In the genomic region with DNA sequence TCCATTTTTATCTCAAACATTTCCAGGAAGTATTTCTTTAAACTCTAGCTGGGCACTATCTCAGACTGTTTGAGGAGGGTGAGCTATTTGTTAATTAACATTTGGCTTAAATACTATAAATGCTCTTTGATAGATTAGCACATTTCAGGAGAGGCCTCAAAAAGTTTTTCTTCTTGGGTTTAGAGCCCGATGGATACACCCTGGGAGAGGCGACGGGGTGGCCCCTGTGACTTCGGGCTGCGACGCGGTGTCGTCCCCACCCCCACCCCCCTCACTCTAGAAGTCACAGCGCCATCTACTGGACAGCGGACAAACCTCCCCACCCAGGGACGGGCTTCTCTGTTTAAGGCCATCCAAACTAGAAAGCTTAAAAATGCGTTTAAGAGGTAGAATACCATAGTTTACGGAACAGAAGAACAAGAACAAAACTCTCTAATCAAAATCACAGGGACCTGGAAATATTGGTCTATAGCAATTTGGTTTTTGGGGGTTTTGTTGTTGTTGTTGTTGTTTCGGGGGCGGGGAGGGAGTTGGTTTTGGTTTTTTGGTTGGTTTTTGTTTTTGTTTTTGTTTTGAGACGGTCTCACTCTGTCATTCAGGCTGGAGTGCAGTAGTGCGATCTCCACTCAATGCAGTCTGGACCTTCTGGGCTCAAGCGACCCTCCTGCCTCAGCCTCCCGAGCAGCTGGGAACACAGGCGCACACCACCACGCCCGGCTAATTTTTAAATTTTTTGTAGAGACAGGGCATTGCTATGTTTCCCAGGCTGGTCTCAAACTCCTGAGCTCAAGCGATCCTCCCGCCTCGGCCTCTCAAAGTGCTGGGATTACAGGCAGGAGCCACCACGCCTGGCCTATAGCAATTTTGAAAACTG, we compare ENCODE assay signal across 8 cellular contexts.
DNase-seq lines count a peak whose midpoint lies in the region; ATAC-seq, FAIRE-seq and TF ChIP-seq lines count a peak whose summit lies in the region.

No MANE protein-coding gene starts in this region.

- no peak overlapping the region for H4K8ac ChIP-seq in H1 (ENCODE audit: extremely low read depth, insufficient read depth, low read length)
- no peak overlapping the region for H4K8ac ChIP-seq in mesendoderm (ENCODE audit: low read depth, low read length)

- ATAC-seq in activated CD4-positive, alpha-beta T cell treated with anti-CD3 and anti-CD28 coated beads for 36 hours: peak; percentile 66
- no peak for ATAC-seq in GM18868 (IDR thresholded peaks at IDR 0.05; ENCODE audit: unreplicated experiment)

- H2AK5ac ChIP-seq in H1 (ENCODE audit: low read depth, low read length) (no peak overlapping the region), mesendoderm (ENCODE audit: low read length) (no peak overlapping the region)

- H4K5ac ChIP-seq in H1 (ENCODE audit: insufficient read length, low read depth, low read length): no peak overlapping the region
- no peak overlapping the region for H4K5ac ChIP-seq in mesendoderm (ENCODE audit: low read length)

- DNase-seq in NCI-H446 (lab: John Stamatoyannopoulos, UW) (peak; percentile 2 to 35), NCI-H446 treated with DMSO at 0.1 percent for 48 hours (lab: John Stamatoyannopoulos, UW) (no peak), NCI-H1092 (lab: John Stamatoyannopoulos, UW) (peak; percentile 66), H1 (ENCODE audit: low read depth in 1 of 2, low spot score in 2 of 2) (peak in 1 of 2 experiments; percentile 82), mesendoderm (peak; percentile 78)
- peak; percentile 83 for DNase-seq in activated CD4-positive, alpha-beta T cell treated with anti-CD3 and anti-CD28 coated beads for 36 hours
- DNase-seq in stimulated activated CD8-positive, alpha-beta memory T cell treated with anti-CD3 and anti-CD28 coated beads, Interleukin-7, amount 100 ng/mL, for 24 hours (ENCODE audit: low read depth): peak; percentile 33

- H3K4me1 ChIP-seq in H1 (replicated peaks in 1 of 4; ENCODE audit: control insufficient read depth in 3 of 4, insufficient read depth in 4 of 4, low read length in 3 of 4): no peaks in the 10 kb centered on the region; a peak in 1 of 7 replicates
- no peaks in the 10 kb centered on the region for H3K4me1 ChIP-seq in mesendoderm (ENCODE audit: control insufficient read depth, low read depth, low read length)

- H3K14ac ChIP-seq in H1 (ENCODE audit: insufficient read length): no peak overlapping the region

- no peaks in the 10 kb centered on the region for H3K27me3 ChIP-seq in H1 (replicated peaks in 1 of 4; ENCODE audit: control insufficient read depth in 3 of 4, extremely low read depth in 1 of 4, insufficient read depth in 3 of 4, low read length in 3 of 4)
- H3K27me3 ChIP-seq in mesendoderm (ENCODE audit: insufficient read depth, low read length, poor library complexity): no peaks in the 10 kb centered on the region

- peak; percentile 82 to 85 for TF ChIP-seq RAD21 in H1 (IDR thresholded peaks at IDR 0.05 in 1 of 2, conservative IDR thresholded peaks at IDR 0.05 in 1 of 2; ENCODE audit: low read depth in 2 of 2, low read length in 2 of 2)

- no peaks in the 10 kb centered on the region for H3K79me2 ChIP-seq in H1 (ENCODE audit: control insufficient read depth in 1 of 2, insufficient read depth in 2 of 2, low read length in 2 of 2)
- H3K79me2 ChIP-seq in mesendoderm (ENCODE audit: control insufficient read depth, insufficient read depth, low read length): no peaks in the 10 kb centered on the region

- H3K4ac ChIP-seq in H1 (replicated peaks; ENCODE audit: insufficient read length, low read depth, low read length): no peak overlapping the region
- H3K4ac ChIP-seq in mesendoderm (ENCODE audit: low read depth, low read length): no peak overlapping the region

- H3K79me1 ChIP-seq in H1 (ENCODE audit: low read depth, low read length) (no peaks in the 10 kb centered on the region), mesendoderm (ENCODE audit: low read length) (no peaks in the 10 kb centered on the region)

- no peak overlapping the region for H3K27ac Mint-ChIP-seq in activated CD4-positive, alpha-beta T cell treated with anti-CD3 and anti-CD28 coated beads for 36 hours

- POLR2A ChIA-PET in activated CD4-positive, alpha-beta T cell treated with anti-CD3 and anti-CD28 coated beads for 36 hours (lab: Charles Lee): interaction anchor here (0.6 kb wide), 1 partner anchor 498 kb away, joined by 3 read pairs; no protein-coding TSS in a partner anchor
- POLR2A ChIA-PET in H1 (lab: Charles Lee; ENCODE audit: partially characterized antibody): interaction anchor here (0.7 to 1.2 kb wide), 5 partner anchors 10 to 498 kb away, joined by 3 to 5 read pairs (median 3); no protein-coding TSS in a partner anchor

- H3K4me1 Mint-ChIP-seq in activated CD4-positive, alpha-beta T cell treated with anti-CD3 and anti-CD28 coated beads for 36 hours: no peaks in the 10 kb centered on the region

- H3K4me3 ChIP-seq in H1 (ENCODE audit: extremely low read depth in 1 of 4, insufficient read depth in 2 of 4, low read depth in 3 of 4, low read length in 4 of 4) (peak overlapping the region in 1 of 4 experiments; percentile 37; a peak in 1 of 8 replicates), mesendoderm (ENCODE audit: low read length) (no peak overlapping the region)

- H3K27ac ChIP-seq in H1 (ENCODE audit: low read depth, low read length) (no peak overlapping the region), mesendoderm (ENCODE audit: low read depth, low read length) (no peak overlapping the region)

- H3K9me3 ChIP-seq in H1 (ENCODE audit: insufficient read depth in 2 of 2, low read depth in 1 of 2, low read length in 1 of 2): no peaks in the 10 kb centered on the region

- intact Hi-C loops in activated CD4-positive, alpha-beta T cell treated with anti-CD3 and anti-CD28 coated beads for 36 hours (cut with DNase I, micrococcal nuclease): loop anchor here (1.0 to 5.0 kb wide), 3 partner anchors 191 to 500 kb away; no protein-coding TSS in a partner anchor

- no peaks in the 10 kb centered on the region; the same call in 1 of the 2 replicates for H3K23me2 ChIP-seq in H1 (ENCODE audit: low read depth, low read length)

- H3K36me3 ChIP-seq in H1 (ENCODE audit: control insufficient read depth in 2 of 4, insufficient read depth in 4 of 4, low read length in 3 of 4) (no peaks in the 10 kb centered on the region), mesendoderm (ENCODE audit: control insufficient read depth, insufficient read depth, low read length) (no peaks in the 10 kb centered on the region)

- TF ChIP-seq EP300 in H1 (IDR thresholded peaks at IDR 0.05; ENCODE audit: borderline replicate concordance in 1 of 2, low read depth in 2 of 2, low read length in 2 of 2): no peak

- no peak overlapping the region for H3K23ac ChIP-seq in H1 (ENCODE audit: insufficient read length)
- H3K23ac ChIP-seq in mesendoderm (ENCODE audit: low read length): no peak overlapping the region

- H2BK12ac ChIP-seq in H1 (ENCODE audit: low read depth, low read length): no peak overlapping the region

- no peaks in the 10 kb centered on the region for H3K9me3 Mint-ChIP-seq in activated CD4-positive, alpha-beta T cell treated with anti-CD3 and anti-CD28 coated beads for 36 hours (ENCODE audit: low read depth)

- no peak overlapping the region for H4K91ac ChIP-seq in H1 (replicated peaks; ENCODE audit: insufficient read length, low read length)

- no peak overlapping the region for H2BK15ac ChIP-seq in H1 (ENCODE audit: low read length)
- H2BK15ac ChIP-seq in mesendoderm (replicated peaks; ENCODE audit: low read depth): no peak overlapping the region

- no peak overlapping the region for H3K4me3 Mint-ChIP-seq in activated CD4-positive, alpha-beta T cell treated with anti-CD3 and anti-CD28 coated beads for 36 hours

- H3K4me2 ChIP-seq in H1 (ENCODE audit: insufficient read depth in 1 of 2, low read depth in 2 of 2, low read length in 2 of 2) (peak overlapping the region in 1 of 2 experiments; percentile 49; a peak in 1 of 4 replicates), mesendoderm (ENCODE audit: low read length) (no peak overlapping the region)

- no peak for TF ChIP-seq POLR2A in H1 (IDR thresholded peaks at IDR 0.05; ENCODE audit: control extremely low read depth in 1 of 2, low read depth in 2 of 2, low read length in 2 of 2)

- no peaks in the 10 kb centered on the region for H4K20me1 ChIP-seq in H1 (replicated peaks in 1 of 2; ENCODE audit: control insufficient read depth in 1 of 2, insufficient read depth in 2 of 2, low read length in 2 of 2)

- WGBS in H1 (ENCODE audit: extremely low coverage in 1 of 2, insufficient coverage in 1 of 2, insufficient read length in 1 of 2, insufficient replicate concordance in 2 of 2, low coverage in 1 of 2, low lambda C conversion rate in 2 of 2, missing lambda C conversion rate in 1 of 2), 2 experiments: 50% methylated on average over 26 of the region's 26 CpGs; no CpG with 5 or more reads in 1 of the 2 experiments
- 100% methylated on average over 2 of the region's 26 CpGs for WGBS in mesendoderm (ENCODE audit: extremely low coverage, insufficient coverage, low lambda C conversion rate)

- H3K18ac ChIP-seq in H1 (ENCODE audit: extremely low read depth, low read length): no peak overlapping the region
- H3K18ac ChIP-seq in mesendoderm (ENCODE audit: low read length): no peak overlapping the region

- peak; percentile 74 to 84 (median 77) for TF ChIP-seq CTCF in H1 (IDR thresholded peaks at IDR 0.05; ENCODE audit: control extremely low read depth in 1 of 3, insufficient read depth in 1 of 3, low read depth in 1 of 3, low read length in 3 of 3)

- FAIRE-seq in H1 (lab: Jason Lieb, UNC): no peak

- H3K56ac ChIP-seq in H1 (replicated peaks; ENCODE audit: insufficient read length, low read depth, low read length): no peak overlapping the region
- no peak overlapping the region for H3K56ac ChIP-seq in mesendoderm (ENCODE audit: low read length)

- no peak overlapping the region for H2BK5ac ChIP-seq in H1 (ENCODE audit: low read depth, low read length)
- no peak overlapping the region for H2BK5ac ChIP-seq in mesendoderm (ENCODE audit: low read length)

- H3K9ac ChIP-seq in H1 (replicated peaks in 1 of 4; ENCODE audit: extremely low read depth in 1 of 4, low read depth in 3 of 4, low read length in 3 of 4) (no peak overlapping the region), mesendoderm (ENCODE audit: low read length) (no peak overlapping the region)

- no peaks in the 10 kb centered on the region for H3K36me3 Mint-ChIP-seq in activated CD4-positive, alpha-beta T cell treated with anti-CD3 and anti-CD28 coated beads for 36 hours (ENCODE audit: low read depth)

- H2BK20ac ChIP-seq in H1 (ENCODE audit: low read length): no peak overlapping the region

- H2BK120ac ChIP-seq in H1 (replicated peaks; ENCODE audit: low read depth, low read length): no peak overlapping the region
- no peak overlapping the region for H2BK120ac ChIP-seq in mesendoderm (ENCODE audit: low read depth, low read length)

- CTCF ChIA-PET in activated CD4-positive, alpha-beta T cell treated with anti-CD3 and anti-CD28 coated beads for 36 hours (lab: Charles Lee): interaction anchor here (0.6 to 3.9 kb wide), 19 partner anchors 10 to 546 kb away, joined by 3 to 19 read pairs (median 4); no protein-coding TSS in a partner anchor
- CTCF ChIA-PET in H1 (lab: Charles Lee; ENCODE audit: partially characterized antibody): interaction anchor here (0.6 to 5.5 kb wide), 89 partner anchors 9 to 1981 kb away, joined by 3 to 52 read pairs (median 4); no protein-coding TSS in a partner anchor

- peaks cover 51% of the 10 kb centered on the region for H3K27me3 Mint-ChIP-seq in activated CD4-positive, alpha-beta T cell treated with anti-CD3 and anti-CD28 coated beads for 36 hours

- no peak overlapping the region for H2AFZ ChIP-seq in H1 (ENCODE audit: low read length)
